Comparison of ENCODE assay signal across 24 cellular contexts in genomic region chr3:37653466-37653865, GRCh38.
A peak's percentile ranks its signal among the peaks of the same experiment; 100 is the strongest.
DNase-seq lines count a peak whose midpoint lies in the region; ATAC-seq and TF ChIP-seq lines count a peak whose summit lies in the region.
"Had no signal": no experiment of that assay in that cellular context is flagged by ENCODE, and none has a peak within 500 bp of the region (broad histone marks: within the 10 kb centered on the region; RNA-seq: fewer than 3 reads in every experiment).

No MANE protein-coding gene starts in this region.

- H3K9me3 Mint-ChIP-seq in MCF 10A (ENCODE audit: unreplicated experiment) (peaks cover 12% of the 10 kb centered on the region), neural crest cell (peaks cover 14% of the 10 kb centered on the region)

- H3K27ac Mint-ChIP-seq in MCF 10A (ENCODE audit: low read depth, unreplicated experiment) (no peak overlapping the region), neural crest cell (ENCODE audit: unreplicated experiment) (peak overlapping the region; percentile 59)
- H3K27ac Mint-ChIP-seq: CD4-positive, alpha-beta memory T cell; GM23338 had no signal

- H3K4me1 ChIP-seq in breast epithelium (peaks cover 0 to 2% of the 10 kb centered on the region in 2 donors), esophagus muscularis mucosa (peaks cover 9 to 16% (median 14%) of the 10 kb centered on the region in 4 donors), tibial artery (peaks cover 0 to 14% (median 12%) of the 10 kb centered on the region in 4 donors)
- H3K4me1 ChIP-seq: Caco-2 had no signal

- H3K4me3 Mint-ChIP-seq in MCF 10A (ENCODE audit: unreplicated experiment), result no peak overlapping the region
- H3K4me3 Mint-ChIP-seq in neural crest cell, result no peak overlapping the region
- H3K4me3 Mint-ChIP-seq: CD4-positive, alpha-beta memory T cell; GM23338 had no signal

- no peak for ATAC-seq in HG03442 (IDR thresholded peaks at IDR 0.05; ENCODE audit: unreplicated experiment)
- ATAC-seq: GM23338, HCT116, Panc1 had no signal

- H3K4me1 Mint-ChIP-seq in MCF 10A (ENCODE audit: insufficient read depth, unreplicated experiment) (no peaks in the 10 kb centered on the region), neural crest cell (peaks cover 13% of the 10 kb centered on the region)
- H3K4me1 Mint-ChIP-seq: CD4-positive, alpha-beta memory T cell; GM23338 had no signal

- no peak for TF ChIP-seq POLR2A in breast epithelium (IDR thresholded peaks at IDR 0.05)
- no peak for TF ChIP-seq POLR2A in esophagus muscularis mucosa (IDR thresholded peaks at IDR 0.05; ENCODE audit: low read depth)

- DNase-seq in breast epithelium (ENCODE audit: low spot score in 2 of 2), result no peak
- no peak for DNase-seq in MCF 10A (ENCODE audit: unreplicated experiment)
- DNase-seq in esophagus muscularis mucosa (ENCODE audit: extremely low spot score), result peak; percentile 84
- no peak for DNase-seq in neural crest cell (ENCODE audit: low read depth, low spot score)
- no peak for DNase-seq in tibial artery
- no peak for DNase-seq in GM03348 (ENCODE audit: low spot score)
- DNase-seq in NCI-H345 (lab: John Stamatoyannopoulos, UW), result no peak
- DNase-seq: 8988T; Caco-2; CD4-positive, alpha-beta memory T cell; DMS 273 treated with DMSO at 0.1 percent for 48 hours; DND-41; KG1; NCI-H1105 treated with DMSO at 0.1 percent for 48 hours; NCI-H2029 treated with DMSO at 0.1 percent for 48 hours; NCI-H226; NCI-H524; NCI-H774; NK-92 treated with Interleukin-12 subunit alpha and Interleukin-12 subunit beta, amount 100 ng/mL, for 24 hours had no signal

- POLR2A ChIA-PET in MCF 10A (lab: Yijun Ruan, JAX), result no interaction called here

- H3K36me3 Mint-ChIP-seq in MCF 10A (ENCODE audit: insufficient read depth, unreplicated experiment) (no peaks in the 10 kb centered on the region), neural crest cell (ENCODE audit: low read depth) (peaks cover 18% of the 10 kb centered on the region)
- H3K36me3 Mint-ChIP-seq: CD4-positive, alpha-beta memory T cell had no signal

- H3K27me3 ChIP-seq in breast epithelium (no peaks in the 10 kb centered on the region), esophagus muscularis mucosa (no peaks in the 10 kb centered on the region), tibial artery (no peaks in the 10 kb centered on the region)
- H3K27me3 ChIP-seq: BLaER1 treated with 17β-estradiol and CSF1 and Interleukin-3, amounts not matched to agents 10 nM and 100 nM had no signal

- no peak for TF ChIP-seq EP300 in esophagus muscularis mucosa (IDR thresholded peaks at IDR 0.05)

- no peak overlapping the region for H3K4me3 ChIP-seq in breast epithelium
- H3K4me3 ChIP-seq in esophagus muscularis mucosa, result no peak overlapping the region
- H3K4me3 ChIP-seq in tibial artery, result no peak overlapping the region
- H3K4me3 ChIP-seq: BLaER1 treated with 17β-estradiol and CSF1 and Interleukin-3, amounts not matched to agents 10 nM and 100 nM; GM23338 had no signal

- intact Hi-C loops in breast epithelium (cut with DNase I; ENCODE audit: low total_unique reads) (no loop called here), MCF 10A (cut with micrococcal nuclease) (no loop called here), esophagus muscularis mucosa (cut with DNase I) (no loop called here), tibial artery (cut with DNase I; ENCODE audit: low total_unique reads) (no loop called here)

- H3K36me3 ChIP-seq in breast epithelium (no peaks in the 10 kb centered on the region), esophagus muscularis mucosa (peaks cover 0 to 19% (median 0%) of the 10 kb centered on the region in 4 donors), tibial artery (no peaks in the 10 kb centered on the region)

- H3K27me3 Mint-ChIP-seq in MCF 10A (ENCODE audit: insufficient read depth, unreplicated experiment) (peaks cover 14% of the 10 kb centered on the region), neural crest cell (ENCODE audit: low read depth) (no peaks in the 10 kb centered on the region)

- peaks cover under 1 to 4% of the 10 kb centered on the region in 2 donors for H3K9me3 ChIP-seq in breast epithelium
- H3K9me3 ChIP-seq in esophagus muscularis mucosa, result no peaks in the 10 kb centered on the region
- no peaks in the 10 kb centered on the region for H3K9me3 ChIP-seq in tibial artery
- H3K9me3 ChIP-seq: Caco-2 had no signal

- H3K27ac ChIP-seq in breast epithelium (peak overlapping the region; percentile 45 to 76), esophagus muscularis mucosa (replicated peaks in 1 of 4) (peak overlapping the region in 1 of 4 donors; percentile 28), tibial artery (peak overlapping the region; percentile 46 to 58)
- H3K27ac ChIP-seq: BLaER1 treated with 17β-estradiol and CSF1 and Interleukin-3, amounts not matched to agents 10 nM and 100 nM had no signal

- TF ChIP-seq CTCF in breast epithelium (IDR thresholded peaks at IDR 0.05) (no peak), MCF 10A (IDR thresholded peaks at IDR 0.05; ENCODE audit: unreplicated experiment) (no peak), esophagus muscularis mucosa (IDR thresholded peaks at IDR 0.05) (no peak), neural crest cell (conservative IDR thresholded peaks at IDR 0.05) (no peak), tibial artery (IDR thresholded peaks at IDR 0.05) (no peak)

- CTCF ChIA-PET in MCF 10A (lab: Yijun Ruan, JAX), result interaction anchor here (1.1 kb wide), 1 partner anchor 11 kb away, joined by 6 read pairs; no protein-coding TSS in a partner anchor

- WGBS in esophagus muscularis mucosa, result 89% methylated on average over 5 of the region's 5 CpGs

- BruUV-seq in MCF 10A (replicated peaks; lab: Mats Ljungman, UMichigan), result no TSS peak
